1 cellular context compared by ENCODE assay signal in genomic region chr20:62500237-62500864, GRCh38.
TF ChIP-seq lines count a peak whose summit lies in the region.

No MANE protein-coding gene starts in this region.

TF ChIP-seq in K562, 482 proteins besides CTCF, POLR2A, EP300 and RAD21 (continued from another document and continues in another):
- TF ChIP-seq CSDE1 (IDR thresholded peaks at IDR 0.05) (0 out of 4 replicates have a peak, but pooled peaks of 1 of the 2 experiments have one; percentile 75), RBM15 (IDR thresholded peaks at IDR 0.05; ENCODE audit: insufficient read depth, low read length) (no peak), ZBTB49 (CRISPR knock-in tag; IDR thresholded peaks at IDR 0.05; ENCODE audit: borderline replicate concordance) (no peak), GATAD2A (IDR thresholded peaks at IDR 0.05) (no peak), HMGXB4 (CRISPR knock-in tag; IDR thresholded peaks at IDR 0.05) (no peak), ZNF785 (CRISPR knock-in tag; IDR thresholded peaks at IDR 0.05) (no peak), SREBF2 (CRISPR knock-in tag; IDR thresholded peaks at IDR 0.05) (no peak), RBM14 (IDR thresholded peaks at IDR 0.05; ENCODE audit: borderline replicate concordance, insufficient read depth, low read depth, low read length) (no peak), ZNF436 (CRISPR knock-in tag; IDR thresholded peaks at IDR 0.05) (no peak), EP400 (IDR thresholded peaks at IDR 0.05) (no peak), HNRNPLL (IDR thresholded peaks at IDR 0.05; ENCODE audit: low read depth, low read length, poor library complexity, severe bottlenecking) (no peak), NR2C1 (IDR thresholded peaks at IDR 0.05) (no peak), NR2C1 (tag; IDR thresholded peaks at IDR 0.05) (no peak), ZNF561 (CRISPR knock-in tag; conservative IDR thresholded peaks at IDR 0.05) (no peak), XRCC3 (IDR thresholded peaks at IDR 0.05) (no peak), CREB3L1 (IDR thresholded peaks at IDR 0.05; ENCODE audit: borderline replicate concordance, low read depth) (no peak), CCAR2 (IDR thresholded peaks at IDR 0.05; ENCODE audit: low read depth, low read length) (no peak), SRF (CRISPR knock-in tag; IDR thresholded peaks at IDR 0.05) (no peak), HCFC1 (IDR thresholded peaks at IDR 0.05; ENCODE audit: low read depth, low read length) (no peak), FOXP1 (CRISPR knock-in tag; IDR thresholded peaks at IDR 0.05) (no peak), ZNF511 (CRISPR knock-in tag; IDR thresholded peaks at IDR 0.05) (no peak), ZNF668 (CRISPR knock-in tag; IDR thresholded peaks at IDR 0.05) (no peak), CGGBP1 (CRISPR knock-in tag; IDR thresholded peaks at IDR 0.05) (no peak), ZNF780A (CRISPR knock-in tag; IDR thresholded peaks at IDR 0.05) (no peak), MAX (CRISPR knock-in tag; IDR thresholded peaks at IDR 0.05) (no peak; the same call in 1 of the 2 replicates), NCOR1 (IDR thresholded peaks at IDR 0.05) (no peak), PKNOX1 (IDR thresholded peaks at IDR 0.05) (no peak), CXXC5 (CRISPR knock-in tag; IDR thresholded peaks at IDR 0.05) (no peak), MAFG (tag; conservative IDR thresholded peaks at IDR 0.05) (no peak), ID3 (CRISPR knock-in tag; IDR thresholded peaks at IDR 0.05) (no peak), ID3 (tag; IDR thresholded peaks at IDR 0.05) (no peak), ETV6 (IDR thresholded peaks at IDR 0.05; ENCODE audit: borderline replicate concordance in 1 of 2, low read depth in 2 of 2, low read length in 1 of 2) (no peak), ETV6 (CRISPR knock-in tag; IDR thresholded peaks at IDR 0.05; ENCODE audit: borderline replicate concordance) (no peak), FOS (IDR thresholded peaks at IDR 0.05; ENCODE audit: extremely low read depth, insufficient read length) (no peak), ZMIZ1 (IDR thresholded peaks at IDR 0.05; ENCODE audit: low read depth in 2 of 2, low read length in 2 of 2) (no peak), TEAD1 (CRISPR knock-in tag; IDR thresholded peaks at IDR 0.05) (0 out of 4 replicates have a peak, but pooled peaks of 1 of the 2 experiments have one; percentile 39), TAF7 (tag; IDR thresholded peaks at IDR 0.05) (no peak), ZSCAN32 (CRISPR knock-in tag; IDR thresholded peaks at IDR 0.05) (no peak), ZNF354B (CRISPR knock-in tag; IDR thresholded peaks at IDR 0.05) (no peak), ZNF274 (IDR thresholded peaks at IDR 0.05; ENCODE audit: borderline replicate concordance, low read depth, low read length) (no peak), CHCHD3 (CRISPR knock-in tag; IDR thresholded peaks at IDR 0.05) (no peak), MYBL2 (IDR thresholded peaks at IDR 0.05; ENCODE audit: low read depth) (no peak; the same call in 1 of the 2 replicates), MYBL2 (CRISPR knock-in tag; IDR thresholded peaks at IDR 0.05; ENCODE audit: borderline replicate concordance) (no peak), CREM (IDR thresholded peaks at IDR 0.05; ENCODE audit: low read depth) (peak; percentile 70), TAL1 (IDR thresholded peaks at IDR 0.05) (no peak), MLLT1 (IDR thresholded peaks at IDR 0.05) (no peak; a peak in 2 of 4 replicates), SETDB1 (IDR thresholded peaks at IDR 0.05; ENCODE audit: low read length) (no peak), CEBPB (tag; IDR thresholded peaks at IDR 0.05) (no peak), TAF15 (IDR thresholded peaks at IDR 0.05; ENCODE audit: low read depth, low read length) (no peak), SPI1 (IDR thresholded peaks at IDR 0.05; ENCODE audit: borderline replicate concordance, low read depth, low read length) (no peak), KLF13 (tag; IDR thresholded peaks at IDR 0.05; ENCODE audit: borderline replicate concordance, low read depth) (no peak), ZNF584 (CRISPR knock-in tag; IDR thresholded peaks at IDR 0.05; ENCODE audit: low read depth) (no peak), ZNF75A (CRISPR knock-in tag; IDR thresholded peaks at IDR 0.05) (0 out of 2 replicates have a peak, but pooled peaks have one; percentile 4), TBP (optimal IDR thresholded peaks at IDR 0.05; ENCODE audit: low read depth, low read length) (no peak), ZNF41 (CRISPR knock-in tag; conservative IDR thresholded peaks at IDR 0.05) (no peak), PHF21A (IDR thresholded peaks at IDR 0.05; ENCODE audit: borderline replicate concordance, low read depth) (no peak), MCM3 (IDR thresholded peaks at IDR 0.05) (no peak), MEF2D (tag; conservative IDR thresholded peaks at IDR 0.05; ENCODE audit: low read depth) (no peak), CBFA2T3 (IDR thresholded peaks at IDR 0.05) (no peak), ARNT (IDR thresholded peaks at IDR 0.05) (no peak), GABPB2 (CRISPR knock-in tag; conservative IDR thresholded peaks at IDR 0.05) (no peak), ZBED1 (IDR thresholded peaks at IDR 0.05) (no peak), FUS (optimal IDR thresholded peaks at IDR 0.05; ENCODE audit: low read depth, low read length) (no peak), STAT5A (IDR thresholded peaks at IDR 0.05; ENCODE audit: borderline replicate concordance, low read length) (no peak), U2AF1 (optimal IDR thresholded peaks at IDR 0.05; ENCODE audit: low read depth, low read length) (no peak), SRSF3 (IDR thresholded peaks at IDR 0.05; ENCODE audit: insufficient read depth, low read length) (no peak), ZNF184 (CRISPR knock-in tag; IDR thresholded peaks at IDR 0.05) (no peak), GATAD2B (IDR thresholded peaks at IDR 0.05; ENCODE audit: borderline replicate concordance) (no peak), HSF4 (CRISPR knock-in tag; IDR thresholded peaks at IDR 0.05; ENCODE audit: borderline replicate concordance) (no peak), MTA2 (IDR thresholded peaks at IDR 0.05; ENCODE audit: low read depth) (no peak)
